In genomic region chr7:152675761-152676636, GRCh38 we compare ENCODE assay signal across 7 cellular contexts.
DNase-seq lines count a peak whose midpoint lies in the region; ATAC-seq and TF ChIP-seq lines count a peak whose summit lies in the region.

XRCC2 (minus strand) TSS chr7:152676141; CDS start chr7:152676079, 62 bp downstream.

- ATAC-seq in GM18511 (IDR thresholded peaks at IDR 0.05; ENCODE audit: unreplicated experiment) = peak; percentile 91
- ATAC-seq in HG03025 (IDR thresholded peaks at IDR 0.05; ENCODE audit: low FRiP score, unreplicated experiment) = peak; percentile 88

- in situ Hi-C loops in astrocyte of the cerebellum (cut with HindIII; ENCODE audit: low sequenced_read_pairs) = no loop called here

- TF ChIP-seq CTCF in astrocyte of the cerebellum (IDR thresholded peaks at IDR 0.05; ENCODE audit: low read depth, low read length, missing control alignments) = no peak

- peak within 1 kb of the TSS; percentile 79 for H3K4me3 ChIP-seq in astrocyte of the cerebellum (ENCODE audit: low read depth, low read length)

- DNase-seq in NCI-H2029 treated with DMSO at 0.1 percent for 48 hours (lab: John Stamatoyannopoulos, UW) = peak; percentile 48
- peak; percentile 82 for DNase-seq in T-helper 22 cell (ENCODE audit: low read depth)
- peak; percentile 66 for DNase-seq in astrocyte of the cerebellum (ENCODE audit: low read depth)
- peak; percentile 61 to 95 (median 86) for DNase-seq in hypothalamus (lab: John Stamatoyannopoulos, UW)
- peak; percentile 98 for DNase-seq in retina

Comparison
In these comparisons a context has a peak if more than half of its experiments do, and no peak if none do; other contexts are left out.
1. Peak in every context shown above with its lines: DNase-seq, ATAC-seq and H3K4me3 ChIP-seq.
2. DNase-seq: peak in every context shown above with its lines; median percentile 98 in retina; 86 in hypothalamus; 82 in T-helper 22 cell; 66 in astrocyte of the cerebellum; 48 in NCI-H2029 treated with DMSO at 0.1 percent for 48 hours.